17 cellular contexts compared by ENCODE assay signal in the genomic region with DNA sequence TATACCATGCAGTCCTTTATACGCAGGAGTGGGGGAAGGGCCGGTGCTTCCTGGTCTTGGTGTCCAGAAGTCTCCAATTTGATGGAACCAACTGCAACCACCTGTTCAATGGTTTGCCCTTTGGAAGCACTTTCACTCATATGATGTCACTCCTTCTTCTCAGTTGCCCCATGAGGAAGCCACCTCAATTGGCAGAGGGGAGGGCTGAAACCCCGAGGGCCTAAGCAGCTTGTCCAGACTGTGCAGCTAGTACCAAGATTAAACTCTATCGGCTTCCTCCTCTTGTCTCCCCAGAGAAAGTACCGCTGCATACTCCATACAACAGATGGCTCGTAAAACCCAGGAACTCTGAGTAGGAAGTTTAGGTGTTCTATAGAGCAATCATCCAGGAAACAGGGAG.
DNase-seq lines count a peak whose midpoint lies in the region; ATAC-seq and TF ChIP-seq lines count a peak whose summit lies in the region.
"Had no signal": no experiment of that assay in that cellular context is flagged by ENCODE, and none has a peak within 500 bp of the region (broad histone marks: within the 10 kb centered on the region; RNA-seq: fewer than 3 reads in every experiment).

No MANE protein-coding gene starts in this region.

- in situ Hi-C loops in GM13976 (cut with MboI; ENCODE audit: low sequenced_read_pairs, unreplicated experiment): no loop called here

- DNase-seq in DMS 273 treated with DMSO at 0.1 percent for 48 hours (lab: John Stamatoyannopoulos, UW) (peak; percentile 60), NCI-H2171 treated with DMSO at 0.1 percent for 48 hours (lab: John Stamatoyannopoulos, UW) (peak; percentile 83), NCI-H82 treated with DMSO at 0.1 percent for 48 hours (lab: John Stamatoyannopoulos, UW; ENCODE audit: unreplicated experiment) (peak; percentile 56), GM13976 (ENCODE audit: low spot score) (no peak), nucleus accumbens (lab: John Stamatoyannopoulos, UW) (no peak)
- DNase-seq: ACHN; BE2C; C1 segment of cervical spinal cord; CD4-positive, CD25-positive, alpha-beta regulatory T cell; CD8-positive, alpha-beta memory T cell; COR-L47; DMS53; DND-41; EL; GM23248 had no signal

- no peak for ATAC-seq in GM19035 (IDR thresholded peaks at IDR 0.05; ENCODE audit: unreplicated experiment)
- ATAC-seq: GM12878 had no signal

- no peak for TF ChIP-seq CTCF in GM13976 (IDR thresholded peaks at IDR 0.05; ENCODE audit: borderline replicate concordance, control extremely low read depth, extremely low read depth, insufficient read depth, missing control alignments)

Comparison
In these comparisons a context has a peak if more than half of its experiments do, and no peak if none do; other contexts are left out.
1. DNase-seq: peak in DMS 273 treated with DMSO at 0.1 percent for 48 hours (single experiment), NCI-H2171 treated with DMSO at 0.1 percent for 48 hours (single experiment) and NCI-H82 treated with DMSO at 0.1 percent for 48 hours (single experiment); none in GM13976 (single experiment) and nucleus accumbens (0 of 56).